In genomic region chr19:43735957-43736356, GRCh38 we compare ENCODE assay signal across 25 cellular contexts. TPM values are rescaled to one million over a fixed set of nuclear protein-coding genes. Genes with fewer than 3 reads are reported as not detected.
DNase-seq lines count a peak whose midpoint lies in the region; ATAC-seq and TF ChIP-seq lines count a peak whose summit lies in the region.
"Had no signal": no experiment of that assay in that cellular context is flagged by ENCODE, and none has a peak within 500 bp of the region (broad histone marks: within the 10 kb centered on the region; RNA-seq: fewer than 3 reads in every experiment).

No MANE protein-coding gene starts in this region.

- ATAC-seq in HCT116 (no peak), HG03439 (IDR thresholded peaks at IDR 0.05; ENCODE audit: unreplicated experiment) (no peak)
- ATAC-seq: left lobe of liver had no signal

- TF ChIP-seq CTCF in AG10803 (conservative IDR thresholded peaks at IDR 0.05; ENCODE audit: low read length) (no peak), HCT116 (IDR thresholded peaks at IDR 0.05 in 2 of 3, conservative IDR thresholded peaks at IDR 0.05 in 1 of 3; ENCODE audit: borderline replicate concordance in 1 of 3, insufficient read depth in 1 of 3, low read depth in 2 of 3, low read length in 2 of 3) (no peak), chondrocyte (IDR thresholded peaks at IDR 0.05) (no peak)

- H3K36me3 Mint-ChIP-seq in chondrocyte (ENCODE audit: low read depth) (peaks cover 53% of the 10 kb centered on the region), immature natural killer cell (peaks cover 33 to 60% (median 34%) of the 10 kb centered on the region in 3 donors)

- peak overlapping the region; percentile 85 for H3K27ac Mint-ChIP-seq in chondrocyte (ENCODE audit: unreplicated experiment)
- peak overlapping the region in 1 of 6 donors; percentile 24 for H3K27ac Mint-ChIP-seq in immature natural killer cell
- H3K27ac Mint-ChIP-seq: nephron progenitor cell had no signal

- no peaks in the 10 kb centered on the region for H3K9me3 Mint-ChIP-seq in chondrocyte (ENCODE audit: low read depth)
- no peaks in the 10 kb centered on the region for H3K9me3 Mint-ChIP-seq in immature natural killer cell
- H3K9me3 Mint-ChIP-seq: nephron progenitor cell had no signal

- H3K27ac ChIP-seq in HCT116 (ENCODE audit: low read depth, low read length) (no peak overlapping the region), mesodermal cell (ENCODE audit: low read depth, low read length, severe bottlenecking) (peak overlapping the region; percentile 62)
- no peak overlapping the region for H3K27ac ChIP-seq in effector memory CD4-positive, alpha-beta T cell (ENCODE audit: insufficient read depth, low read length, poor library complexity, severe bottlenecking)
- H3K27ac ChIP-seq: dorsolateral prefrontal cortex, prostate gland, SK-N-MC, thoracic aorta had no signal

- POLR2A ChIA-PET in HCT116 (lab: Charles Lee) = no interaction called here

- no peak for TF ChIP-seq POLR2A in HCT116 (IDR thresholded peaks at IDR 0.05; ENCODE audit: borderline replicate concordance, extremely low read depth, insufficient read depth, insufficient read length)

- H2AFZ ChIP-seq in HCT116 (ENCODE audit: low read depth, low read length, poor library complexity, severe bottlenecking) = no peak overlapping the region

- CTCF ChIA-PET in HCT116 (lab: Charles Lee) = interaction anchor here (0.6 kb wide), 1 partner anchor 8 kb away, joined by 3 read pairs; no protein-coding TSS in a partner anchor

- H3K27me3 ChIP-seq in HCT116 (ENCODE audit: insufficient read depth, low read length) = no peaks in the 10 kb centered on the region
- H3K27me3 ChIP-seq in effector memory CD4-positive, alpha-beta T cell (replicated peaks; ENCODE audit: control insufficient read depth, insufficient read depth, low read length, poor library complexity, severe bottlenecking) = no peaks in the 10 kb centered on the region
- H3K27me3 ChIP-seq: dorsolateral prefrontal cortex had no signal

- H3K9ac ChIP-seq in HCT116 (ENCODE audit: low read length) = no peak overlapping the region

- TSS peak; percentile 14 for BruUV-seq in HCT116 (replicated peaks; lab: Mats Ljungman, UMichigan)

- H3K9me3 ChIP-seq in HCT116 (ENCODE audit: control insufficient read depth in 1 of 2, insufficient read depth in 1 of 2, low read depth in 1 of 2, low read length in 2 of 2) = no peaks in the 10 kb centered on the region
- no peaks in the 10 kb centered on the region for H3K9me3 ChIP-seq in mesodermal cell (ENCODE audit: control insufficient read depth, low read length)
- H3K9me3 ChIP-seq in effector memory CD4-positive, alpha-beta T cell (ENCODE audit: control insufficient read depth, low read length) = no peaks in the 10 kb centered on the region
- H3K9me3 ChIP-seq: prostate gland, thoracic aorta had no signal

- no peak overlapping the region for H3K4me2 ChIP-seq in HCT116 (ENCODE audit: low read length)

- H3K36me3 ChIP-seq in HCT116 (ENCODE audit: control insufficient read depth in 1 of 2, insufficient read depth in 2 of 2, low read length in 2 of 2) = peaks cover 36 to 71% of the 10 kb centered on the region in 2 experiments
- H3K36me3 ChIP-seq in mesodermal cell (ENCODE audit: control insufficient read depth, insufficient read depth, low read length) = peaks cover 90% of the 10 kb centered on the region
- H3K36me3 ChIP-seq in effector memory CD4-positive, alpha-beta T cell (ENCODE audit: control insufficient read depth, insufficient read depth, low read length) = peaks cover 80% of the 10 kb centered on the region

- no peaks in the 10 kb centered on the region for H4K20me1 ChIP-seq in HCT116 (ENCODE audit: insufficient read depth)

- intact Hi-C loops in HCT116 (cut with micrococcal nuclease) = no loop called here

- H3K4me1 ChIP-seq in HCT116 (ENCODE audit: control insufficient read depth in 1 of 2, insufficient read depth in 2 of 2, low read length in 2 of 2) (peaks cover 20 to 24% of the 10 kb centered on the region in 2 experiments), mesodermal cell (ENCODE audit: control insufficient read depth, insufficient read depth, low read length, poor library complexity, severe bottlenecking) (peaks cover 25% of the 10 kb centered on the region)
- peaks cover 2% of the 10 kb centered on the region for H3K4me1 ChIP-seq in effector memory CD4-positive, alpha-beta T cell (ENCODE audit: control insufficient read depth, insufficient read depth, low read length, poor library complexity, severe bottlenecking)
- H3K4me1 ChIP-seq: prostate gland had no signal

- peak; percentile 67 for DNase-seq in AG10803 (ENCODE audit: low read depth)
- DNase-seq in HCT116 (ENCODE audit: low read depth, low spot score) = no peak
- DNase-seq in chondrocyte (ENCODE audit: low spot score) = no peak
- DNase-seq in immature natural killer cell = no peak
- no peak for DNase-seq in effector memory CD4-positive, alpha-beta T cell
- DNase-seq: activated CD4-positive, CD25-positive, alpha-beta regulatory T cell; activated CD8-positive, alpha-beta memory T cell treated with anti-CD3 and anti-CD28 coated beads for 24 hours; AML-193; dorsolateral prefrontal cortex; erythroblast; NCI-H1436 treated with DMSO at 0.1 percent for 48 hours; NCI-H524; nephron progenitor cell; RPMI8226; stimulated activated CD4-positive, alpha-beta T cell treated with anti-CD3 and anti-CD28 coated beads, Interleukin-2, amount 100 ng/mL, for 24 hours; stimulated activated naive CD4-positive, alpha-beta T cell; T1000 had no signal

- no peaks in the 10 kb centered on the region for H3K27me3 Mint-ChIP-seq in chondrocyte (ENCODE audit: low read depth)
- H3K27me3 Mint-ChIP-seq in immature natural killer cell (ENCODE audit: low read depth in 3 of 3) = no peaks in the 10 kb centered on the region

- RAD21 ChIA-PET in HCT116 (lab: Charles Lee; ENCODE audit: low non-redundant PET in 1 of 2, low total read pairs in 2 of 2, uncharacterized antibody in 2 of 2, unreplicated experiment in 2 of 2) = no interaction called here

- H3K4me3 Mint-ChIP-seq in chondrocyte (ENCODE audit: unreplicated experiment) = no peak overlapping the region
- no peak overlapping the region for H3K4me3 Mint-ChIP-seq in immature natural killer cell
- H3K4me3 Mint-ChIP-seq: nephron progenitor cell had no signal

- H3K4me3 ChIP-seq in AG10803 (ENCODE audit: low read length) (no peak overlapping the region), HCT116 (replicated peaks in 1 of 2; ENCODE audit: low read depth in 1 of 2, low read length in 2 of 2) (no peak overlapping the region), mesodermal cell (ENCODE audit: extremely low read depth, insufficient read depth, low read length, poor library complexity, severe bottlenecking) (no peak overlapping the region)
- H3K4me3 ChIP-seq in effector memory CD4-positive, alpha-beta T cell (ENCODE audit: insufficient read depth, low read depth, low read length, poor library complexity, severe bottlenecking) = no peak overlapping the region
- H3K4me3 ChIP-seq: dorsolateral prefrontal cortex, prostate gland, SK-N-MC, thoracic aorta had no signal

- no peaks in the 10 kb centered on the region for H3K9me2 ChIP-seq in HCT116 (ENCODE audit: insufficient read depth)

- H3K4me1 Mint-ChIP-seq in chondrocyte (ENCODE audit: low read depth) (peaks cover 26% of the 10 kb centered on the region), immature natural killer cell (peaks cover 6 to 9% of the 10 kb centered on the region in 2 donors)
- H3K4me1 Mint-ChIP-seq: nephron progenitor cell had no signal

- H3K79me2 ChIP-seq in HCT116 (ENCODE audit: insufficient read depth, low read length) = no peaks in the 10 kb centered on the region; the same call in 1 of the 2 replicates

- no peak for TF ChIP-seq RAD21 in HCT116 (IDR thresholded peaks at IDR 0.05; ENCODE audit: low read depth)

TF ChIP-seq in HCT116, 20 proteins besides CTCF, POLR2A, EP300 and RAD21:
- TF ChIP-seq POLR2AphosphoS5 (IDR thresholded peaks at IDR 0.05; ENCODE audit: low read depth, low read length) = no peak
- TF ChIP-seq TCF7L2 (IDR thresholded peaks at IDR 0.05; ENCODE audit: borderline replicate concordance, extremely low read depth, insufficient read depth, insufficient read length) = no peak

RNA-seq across cellular contexts. Expression of gene SMG9, which starts 18.8 kb away (rescaled TPM):
- total RNA-seq in HCT116 (2021; ENCODE audit: unreplicated experiment) (80.2 TPM), chondrocyte (46.9 to 55.4 TPM (median 47.2 TPM) in 3 replicates)
- polyA plus RNA-seq in HCT116 (2012) = 59.4 and 61.6 TPM in 2 replicates
- 45.2 TPM for polyA plus RNA-seq in mesodermal cell (2013, experiment 1 of 2)
- polyA plus RNA-seq in mesodermal cell (2013, experiment 2 of 2) = 33.8 TPM
- 1 to 10 TPM; 1.9 to 9.3 (median 5.1) TPM for polyA plus RNA-seq in immature natural killer cell

RNA-seq across cellular contexts. Expression of gene IRGC, which starts 20.1 kb away (rescaled TPM):
- total RNA-seq in HCT116 (2021; ENCODE audit: unreplicated experiment) (not detected), chondrocyte (not detected in 3 replicates)
- polyA plus RNA-seq in HCT116 (2012) = 0.04 TPM in 1 of 2 replicates, not detected in the other
- polyA plus RNA-seq in mesodermal cell (2013, experiment 1 of 2) = not detected
- not detected for polyA plus RNA-seq in mesodermal cell (2013, experiment 2 of 2)
- polyA plus RNA-seq in immature natural killer cell = under 1 TPM in 1 of 3 donors, not detected in 2; 0.13 TPM
- total RNA-seq: dorsolateral prefrontal cortex, left lobe of liver, M059J, skeletal muscle tissue, thoracic aorta had no signal

RNA-seq across cellular contexts. Expression of gene KCNN4, which starts 44.8 kb away (rescaled TPM):
- total RNA-seq in HCT116 (2021; ENCODE audit: unreplicated experiment) (72.9 TPM), chondrocyte (2.3 to 3.3 TPM (median 2.9 TPM) in 3 replicates)
- 91.1 and 104 TPM in 2 replicates for polyA plus RNA-seq in HCT116 (2012)
- polyA plus RNA-seq in mesodermal cell (2013, experiment 1 of 2) = 0.55 TPM
- polyA plus RNA-seq in mesodermal cell (2013, experiment 2 of 2) = 1.2 TPM
- under 1 TPM in 2 of 3 donors, not detected in 1; 0.19 to 0.27 TPM for polyA plus RNA-seq in immature natural killer cell

Comparison
In these comparisons a context has a peak if more than half of its experiments do, and no peak if none do; other contexts are left out.
1. RNA of gene KCNN4, which starts 44.8 kb away (total RNA-seq): 72.9 TPM in HCT116 (single experiment); 2.3 to 3.3 TPM in chondrocyte; every median in the first group is over 10 times any median in the second.